8 cellular contexts compared by ENCODE assay signal in the genomic region with DNA sequence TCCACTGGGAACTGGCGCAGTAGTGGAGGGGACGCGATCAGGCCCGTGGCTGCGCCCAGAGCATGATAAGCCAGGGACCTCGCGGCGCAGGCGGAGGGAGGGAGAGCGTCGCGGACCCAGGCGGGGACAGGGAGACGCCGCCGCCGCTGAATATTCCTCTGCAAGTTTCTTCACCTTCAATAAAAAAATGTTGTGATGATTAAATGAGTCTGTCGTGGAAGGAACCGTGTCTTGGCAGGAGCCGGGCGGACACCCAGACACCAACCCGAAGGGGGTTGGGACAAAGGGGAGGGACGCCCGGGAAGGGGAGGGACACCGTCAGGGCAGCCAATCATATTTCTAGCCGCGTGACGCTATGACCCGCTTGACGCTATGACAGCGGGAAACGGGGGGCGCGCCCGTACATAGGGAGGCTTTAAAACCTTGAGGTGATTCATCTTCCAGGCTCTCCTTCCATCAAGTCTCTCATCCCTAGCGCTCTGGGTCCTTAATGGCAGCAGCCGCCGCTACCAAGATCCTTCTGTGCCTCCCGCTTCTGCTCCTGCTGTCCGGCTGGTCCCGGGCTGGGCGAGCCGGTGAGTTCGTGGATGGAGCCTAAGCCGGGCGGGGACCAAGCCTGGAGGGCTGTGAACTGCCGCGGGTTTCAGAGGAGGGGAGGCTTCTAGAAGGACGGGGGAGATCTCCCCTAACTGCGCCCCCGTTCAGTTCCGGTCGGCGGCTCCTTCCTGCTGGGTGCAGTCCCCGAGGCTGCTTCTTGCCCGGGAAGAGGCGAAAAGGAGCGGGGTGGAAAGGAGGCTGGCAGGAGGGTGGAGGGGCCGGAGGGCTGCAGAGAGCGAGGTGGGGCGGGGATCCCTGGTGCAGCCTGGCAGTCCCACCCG. TPM values are rescaled to one million over a fixed set of nuclear protein-coding genes. Genes with fewer than 3 reads are reported as not detected.
DNase-seq lines count a peak whose midpoint lies in the region; ATAC-seq and TF ChIP-seq lines count a peak whose summit lies in the region.

TSS of gene ULBP2 (plus strand) at position 432 of the 878 bp plus-strand sequence. CDS start at position 491, 59 bp downstream.

- no peaks in the 10 kb centered on the region for H3K9me3 Mint-ChIP-seq in activated naive CD4-positive, alpha-beta T cell treated with anti-CD3 and anti-CD28 coated beads, Interleukin-2, amount 50 U/mL, for 24 hours

- H3K9ac ChIP-seq in subcutaneous abdominal adipose tissue (ENCODE audit: low read length in 5 of 5) = peak within 1 kb of the TSS in 2 of 5 donors; percentile 45 to 69

- no peak for TF ChIP-seq CTCF in GM10248 (IDR thresholded peaks at IDR 0.05; ENCODE audit: control extremely low read depth, extremely low read depth, low read depth, missing control alignments)

- no peaks in the 10 kb centered on the region for H3K36me3 ChIP-seq in subcutaneous abdominal adipose tissue (ENCODE audit: control insufficient read depth in 5 of 5, insufficient read depth in 5 of 5, low read length in 5 of 5)

- H3K27me3 Mint-ChIP-seq in activated naive CD4-positive, alpha-beta T cell treated with anti-CD3 and anti-CD28 coated beads, Interleukin-2, amount 50 U/mL, for 24 hours = peaks cover 27% of the 10 kb centered on the region

- peak within 1 kb of the TSS; percentile 94 for H3K27ac Mint-ChIP-seq in activated naive CD4-positive, alpha-beta T cell treated with anti-CD3 and anti-CD28 coated beads, Interleukin-2, amount 50 U/mL, for 24 hours

- DNase-seq in GM10248 (ENCODE audit: extremely low spot score) (peak; percentile 76), NAMALWA (ENCODE audit: low spot score) (peak; percentile 84), SKM-1 (lab: John Stamatoyannopoulos, UW; ENCODE audit: unreplicated experiment) (peak; percentile 25), glomerular endothelial cell (ENCODE audit: extremely low read depth, low read depth, low spot score) (peak; percentile 70), occipital lobe (lab: John Stamatoyannopoulos, UW) (peak; percentile 80)

- peak within 1 kb of the TSS; percentile 70 to 77 (median 73) for H3K4me3 ChIP-seq in subcutaneous abdominal adipose tissue (ENCODE audit: low read depth in 1 of 5, low read length in 5 of 5)

- peaks cover 16% of the 10 kb centered on the region for H3K4me1 Mint-ChIP-seq in activated naive CD4-positive, alpha-beta T cell treated with anti-CD3 and anti-CD28 coated beads, Interleukin-2, amount 50 U/mL, for 24 hours

- H3K36me3 Mint-ChIP-seq in activated naive CD4-positive, alpha-beta T cell treated with anti-CD3 and anti-CD28 coated beads, Interleukin-2, amount 50 U/mL, for 24 hours = no peaks in the 10 kb centered on the region

- CTCF ChIA-PET in GM10248 (lab: Yijun Ruan, JAX) = no interaction called here

- no peak within 1 kb of the TSS for H3K27ac ChIP-seq in subcutaneous abdominal adipose tissue (ENCODE audit: low read depth, low read length)

- H3K4me3 Mint-ChIP-seq in activated naive CD4-positive, alpha-beta T cell treated with anti-CD3 and anti-CD28 coated beads, Interleukin-2, amount 50 U/mL, for 24 hours = peak within 1 kb of the TSS; percentile 92

- no peaks in the 10 kb centered on the region for H3K9me3 ChIP-seq in subcutaneous abdominal adipose tissue (ENCODE audit: control insufficient read depth in 5 of 5, low read length in 5 of 5)

- POLR2A ChIA-PET in GM10248 (lab: Yijun Ruan, JAX) = no interaction called here

- no peak for ATAC-seq in GM21619 (IDR thresholded peaks at IDR 0.05; ENCODE audit: unreplicated experiment)

- peaks cover 30 to 43% (median 34%) of the 10 kb centered on the region in 5 donors for H3K27me3 ChIP-seq in subcutaneous abdominal adipose tissue (ENCODE audit: control insufficient read depth in 5 of 5, insufficient read depth in 4 of 5, low read length in 5 of 5)

- peaks cover 0 to 27% (median 25%) of the 10 kb centered on the region in 5 donors for H3K4me1 ChIP-seq in subcutaneous abdominal adipose tissue (ENCODE audit: control insufficient read depth in 5 of 5, insufficient read depth in 5 of 5, low read length in 5 of 5)

RNA-seq across cellular contexts. Expression of gene ULBP2, which starts in this region (rescaled TPM):
- 9.7 and 19.0 TPM in 2 replicates for total RNA-seq in glomerular endothelial cell
- total RNA-seq in occipital lobe = 5.3 TPM

Comparison
In these comparisons a context has a peak if more than half of its experiments do, and no peak if none do; other contexts are left out.
1. DNase-seq: peak in every context shown above with its lines; median percentile 84 in NAMALWA; 80 in occipital lobe; 76 in GM10248; 70 in glomerular endothelial cell; 25 in SKM-1.